In genomic region chr12:89710873-89711179, GRCh38 we compare ENCODE assay signal across 1 cellular context.
TF ChIP-seq lines count a peak whose summit lies in the region.

No MANE protein-coding gene starts in this region.

TF ChIP-seq in SK-N-SH treated with all-trans-retinoic acid at 6 μM for 48 hours, 23 proteins besides CTCF, POLR2A, EP300 and RAD21 (continued from another document):
- no peak for TF ChIP-seq TSHZ2 (CRISPR knock-in tag; IDR thresholded peaks at IDR 0.05)
- TF ChIP-seq ARNTL (CRISPR knock-in tag; IDR thresholded peaks at IDR 0.05; ENCODE audit: borderline replicate concordance, low read depth): no peak
